ENCODE assay signal across 18 cellular contexts in genomic region chr1:68889471-68889870, GRCh38.
A peak's percentile ranks its signal among the peaks of the same experiment; 100 is the strongest.
DNase-seq lines count a peak whose midpoint lies in the region; ATAC-seq, FAIRE-seq and TF ChIP-seq lines count a peak whose summit lies in the region.
"Had no signal": no experiment of that assay in that cellular context is flagged by ENCODE, and none has a peak within 500 bp of the region (broad histone marks: within the 10 kb centered on the region; RNA-seq: fewer than 3 reads in every experiment).

No MANE protein-coding gene starts in this region.

- TF ChIP-seq POLR2A in K562 (conservative IDR thresholded peaks at IDR 0.05), result no peak

- H3K4me3 Mint-ChIP-seq in GM23338, result no peak overlapping the region
- H3K4me3 Mint-ChIP-seq: CD4-positive, CD25-positive, alpha-beta regulatory T cell; CD8-positive, alpha-beta memory T cell had no signal

- H3K79me2 ChIP-seq in GM23338 (replicated peaks; ENCODE audit: insufficient read depth) (no peaks in the 10 kb centered on the region), K562 (ENCODE audit: control insufficient read depth, insufficient read depth, low read length) (no peaks in the 10 kb centered on the region)

- 0 out of 2 replicates have a peak overlapping the region, but pooled peaks have one; percentile 12 for H2AFZ ChIP-seq in GM23338
- no peak overlapping the region for H2AFZ ChIP-seq in K562 (ENCODE audit: low read depth, low read length)

- H3K9me2 ChIP-seq in GM23338 (ENCODE audit: insufficient read depth), result peaks cover 6% of the 10 kb centered on the region; the same call in 1 of the 2 replicates

- no peak for ATAC-seq in GM23338
- ATAC-seq in K562, result no peak

- TF ChIP-seq CTCF in GM23338 (conservative IDR thresholded peaks at IDR 0.05; ENCODE audit: low read depth in 2 of 2) (no peak), K562 (IDR thresholded peaks at IDR 0.05 in 2 of 3, conservative IDR thresholded peaks at IDR 0.05 in 1 of 3; ENCODE audit: insufficient read depth in 2 of 3, low read depth in 1 of 3, low read length in 3 of 3) (no peak), foreskin fibroblast (IDR thresholded peaks at IDR 0.05; ENCODE audit: low read depth, low read length) (no peak)

- H3K4me1 ChIP-seq in GM23338 (ENCODE audit: insufficient read depth) (no peaks in the 10 kb centered on the region), K562 (replicated peaks in 1 of 2; ENCODE audit: control insufficient read depth in 2 of 2, insufficient read depth in 2 of 2, low read length in 2 of 2) (no peaks in the 10 kb centered on the region)
- H3K4me1 ChIP-seq: BE2C, HAP-1 had no signal

- H3K4me3 ChIP-seq in GM23338 (no peak overlapping the region), K562 (no peak overlapping the region), foreskin fibroblast (ENCODE audit: low read depth in 1 of 2, low read length in 2 of 2) (no peak overlapping the region)
- H3K4me3 ChIP-seq: HAP-1 had no signal

- no peaks in the 10 kb centered on the region for H3K27me3 ChIP-seq in GM23338 (ENCODE audit: insufficient read depth)
- no peaks in the 10 kb centered on the region for H3K27me3 ChIP-seq in K562 (ENCODE audit: control insufficient read depth in 2 of 2, insufficient read depth in 2 of 2, low read length in 2 of 2)
- H3K27me3 ChIP-seq: BE2C had no signal

- H3K27ac ChIP-seq in GM23338 (ENCODE audit: low read depth), result no peak overlapping the region
- no peak overlapping the region for H3K27ac ChIP-seq in K562 (ENCODE audit: extremely low read depth, low read depth, low read length)

- H3K27me3 Mint-ChIP-seq in GM23338 (ENCODE audit: insufficient read depth, low read depth, poor library complexity), result peaks cover 5% of the 10 kb centered on the region
- H3K27me3 Mint-ChIP-seq: CD4-positive, CD25-positive, alpha-beta regulatory T cell; CD8-positive, alpha-beta memory T cell had no signal

- CTCF ChIA-PET in K562 (lab: Yijun Ruan, JAX; ENCODE audit: low intra/inter-chr PET ratio), result no interaction called here

- H3K9me1 ChIP-seq in K562 (ENCODE audit: control insufficient read depth, insufficient read depth, low read length), result no peaks in the 10 kb centered on the region

- H3K4me1 Mint-ChIP-seq in GM23338, result peaks cover 3% of the 10 kb centered on the region; the same call in 1 of the 3 replicates
- H3K4me1 Mint-ChIP-seq: CD4-positive, CD25-positive, alpha-beta regulatory T cell; CD8-positive, alpha-beta memory T cell had no signal

- H3K9me3 ChIP-seq in K562 (replicated peaks; ENCODE audit: control insufficient read depth, insufficient read depth, low read depth, low read length), result no peaks in the 10 kb centered on the region; the same call in 1 of the 2 replicates
- H3K9me3 ChIP-seq: BE2C, HAP-1 had no signal

- no peaks in the 10 kb centered on the region for H3K36me3 ChIP-seq in GM23338 (ENCODE audit: insufficient read depth)
- no peaks in the 10 kb centered on the region for H3K36me3 ChIP-seq in K562 (ENCODE audit: control insufficient read depth, insufficient read depth, low read length)
- H3K36me3 ChIP-seq: BE2C, HAP-1 had no signal

- H3K9me3 Mint-ChIP-seq in GM23338, result no peaks in the 10 kb centered on the region

- in situ Hi-C loops in K562 (cut with MboI), result no loop called here

- H3K4me2 ChIP-seq in GM23338, result no peak overlapping the region
- H3K4me2 ChIP-seq in K562 (ENCODE audit: insufficient read depth, low read length), result no peak overlapping the region

- 2% methylated on average over 5 of the region's 5 CpGs for WGBS in K562 (ENCODE audit: insufficient coverage, low coverage, missing lambda C conversion rate)

- DNase-seq in GM23338 (ENCODE audit: low spot score) (no peak), K562 (ENCODE audit: extremely low read depth in 1 of 4, low spot score in 3 of 4) (no peak), iPS DF 19.7 (ENCODE audit: low read depth, low spot score) (peak; percentile 5), retina (no peak), foreskin fibroblast (no peak)
- no peak for DNase-seq in activated CD8-positive, alpha-beta memory T cell treated with anti-CD3 and anti-CD28 coated beads, Interleukin-2, amount 50 U/mL, for 48 hours
- DNase-seq: ACHN; BE2C; C1 segment of cervical spinal cord; CD4-positive, CD25-positive, alpha-beta regulatory T cell; CD8-positive, alpha-beta memory T cell; COR-L47; DMS 273 treated with DMSO at 0.1 percent for 48 hours; DMS79; GDM1 had no signal

- FAIRE-seq in K562 (lab: Jason Lieb, UNC), result no peak
- FAIRE-seq: GM12892, GM18507 had no signal

- intact Hi-C loops in K562 (cut with micrococcal nuclease), result no loop called here

- no peak for TF ChIP-seq EP300 in K562 (IDR thresholded peaks at IDR 0.05; ENCODE audit: low read length)

- POLR2A ChIA-PET in K562 (lab: Yijun Ruan, JAX), result no interaction called here

- H4K20me1 ChIP-seq in GM23338 (replicated peaks; ENCODE audit: insufficient read depth) (no peaks in the 10 kb centered on the region), K562 (replicated peaks; ENCODE audit: control insufficient read depth, insufficient read depth, low read length) (no peaks in the 10 kb centered on the region)

- TF ChIP-seq RAD21 in K562 (CRISPR knock-in tag; conservative IDR thresholded peaks at IDR 0.05 in 1 of 2, IDR thresholded peaks at IDR 0.05 in 1 of 2), result no peak

- H3K36me3 Mint-ChIP-seq in GM23338 (ENCODE audit: low read depth), result no peaks in the 10 kb centered on the region
- H3K36me3 Mint-ChIP-seq: CD4-positive, CD25-positive, alpha-beta regulatory T cell; CD8-positive, alpha-beta memory T cell had no signal

- H3K9ac ChIP-seq in K562 (ENCODE audit: insufficient read depth in 1 of 2, low read depth in 2 of 2, low read length in 2 of 2), result no peak overlapping the region

- no TSS peak for BruUV-seq in K562 (replicated peaks; lab: Mats Ljungman, UMichigan)

- H3K27ac Mint-ChIP-seq in GM23338, result peak overlapping the region; percentile 90
- H3K27ac Mint-ChIP-seq: CD4-positive, CD25-positive, alpha-beta regulatory T cell; CD8-positive, alpha-beta memory T cell had no signal

- no peaks in the 10 kb centered on the region for H3F3A ChIP-seq in GM23338 (replicated peaks; ENCODE audit: low read depth)

TF ChIP-seq in GM23338, 12 proteins besides CTCF, POLR2A, EP300 and RAD21 (continues in another document):
- TF ChIP-seq ETS1 (IDR thresholded peaks at IDR 0.05), result no peak
- TF ChIP-seq STAT1 (IDR thresholded peaks at IDR 0.05; ENCODE audit: unreplicated experiment), result no peak

TF ChIP-seq in K562, 482 proteins besides CTCF, POLR2A, EP300 and RAD21:
- TF ChIP-seq MAZ (CRISPR knock-in tag; conservative IDR thresholded peaks at IDR 0.05 in 1 of 2, IDR thresholded peaks at IDR 0.05 in 1 of 2), result no peak
- peak; percentile 32; the same call in 1 of the 2 replicates for TF ChIP-seq MAFG (tag; conservative IDR thresholded peaks at IDR 0.05)
- TF ChIP-seq, protein P1, sequence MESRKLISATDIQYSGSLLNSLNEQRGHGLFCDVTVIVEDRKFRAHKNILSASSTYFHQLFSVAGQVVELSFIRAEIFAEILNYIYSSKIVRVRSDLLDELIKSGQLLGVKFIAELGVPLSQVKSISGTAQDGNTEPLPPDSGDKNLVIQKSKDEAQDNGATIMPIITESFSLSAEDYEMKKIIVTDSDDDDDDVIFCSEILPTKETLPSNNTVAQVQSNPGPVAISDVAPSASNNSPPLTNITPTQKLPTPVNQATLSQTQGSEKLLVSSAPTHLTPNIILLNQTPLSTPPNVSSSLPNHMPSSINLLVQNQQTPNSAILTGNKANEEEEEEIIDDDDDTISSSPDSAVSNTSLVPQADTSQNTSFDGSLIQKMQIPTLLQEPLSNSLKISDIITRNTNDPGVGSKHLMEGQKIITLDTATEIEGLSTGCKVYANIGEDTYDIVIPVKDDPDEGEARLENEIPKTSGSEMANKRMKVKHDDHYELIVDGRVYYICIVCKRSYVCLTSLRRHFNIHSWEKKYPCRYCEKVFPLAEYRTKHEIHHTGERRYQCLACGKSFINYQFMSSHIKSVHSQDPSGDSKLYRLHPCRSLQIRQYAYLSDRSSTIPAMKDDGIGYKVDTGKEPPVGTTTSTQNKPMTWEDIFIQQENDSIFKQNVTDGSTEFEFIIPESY (CRISPR knock-in tag; IDR thresholded peaks at IDR 0.05), result no peak
- no peak for TF ChIP-seq ZNF239 (CRISPR knock-in tag; IDR thresholded peaks at IDR 0.05)
- TF ChIP-seq NFE2 (IDR thresholded peaks at IDR 0.05; ENCODE audit: low read depth), result peak; percentile 29; the same call in 1 of the 2 replicates
